Comparison of ENCODE assay signal across 15 cellular contexts in genomic region chr16:10907757-10908045, GRCh38. TPM values are rescaled to one million over a fixed set of nuclear protein-coding genes. Genes with fewer than 3 reads are reported as not detected.
DNase-seq lines count a peak whose midpoint lies in the region; ATAC-seq lines count a peak whose summit lies in the region.
"Had no signal": no experiment of that assay in that cellular context is flagged by ENCODE, and none has a peak within 500 bp of the region (broad histone marks: within the 10 kb centered on the region; RNA-seq: fewer than 3 reads in every experiment).

No MANE protein-coding gene starts in this region.

- no peak overlapping the region for H4K12ac ChIP-seq in trophoblast cell (ENCODE audit: low read depth, low read length)

- H3K14ac ChIP-seq in trophoblast cell (ENCODE audit: low read length): no peak overlapping the region

- no peak overlapping the region for H3K23ac ChIP-seq in trophoblast cell (ENCODE audit: low read length)

- H3K4me3 ChIP-seq in right cardiac atrium (ENCODE audit: low read length): no peak overlapping the region
- peak overlapping the region; percentile 25 for H3K4me3 ChIP-seq in trophoblast cell (ENCODE audit: low read depth, low read length)
- H3K4me3 ChIP-seq: GM23338 had no signal

- no peak overlapping the region for H2AFZ ChIP-seq in trophoblast cell (ENCODE audit: insufficient read depth, low read length, poor library complexity)
- H2AFZ ChIP-seq: GM23338 had no signal

- peak; percentile 7 for ATAC-seq in Right ventricle myocardium superior (ENCODE audit: poor library complexity)
- ATAC-seq in right cardiac atrium: no peak
- ATAC-seq in HG03432 (IDR thresholded peaks at IDR 0.05; ENCODE audit: unreplicated experiment): no peak

- H3K9me3 ChIP-seq in right cardiac atrium (ENCODE audit: control insufficient read depth, low read length) (no peaks in the 10 kb centered on the region), trophoblast cell (ENCODE audit: insufficient read depth, low read depth, low read length) (peaks cover 3% of the 10 kb centered on the region)

- no peaks in the 10 kb centered on the region for H3K36me3 ChIP-seq in trophoblast cell (ENCODE audit: control insufficient read depth in 1 of 2, insufficient read depth in 2 of 2, low read length in 2 of 2)

- WGBS in right cardiac atrium: 91% methylated on average over 21 of the region's 21 CpGs
- no CpG with 5 or more reads among the region's 21 CpGs for WGBS in trophoblast cell (ENCODE audit: extremely low coverage, insufficient coverage, insufficient read length)

- intact Hi-C loops in Right ventricle myocardium superior (cut with DNase I): no loop called here
- intact Hi-C loops in right cardiac atrium (cut with DNase I): no loop called here

- H3K27me3 ChIP-seq in right cardiac atrium (ENCODE audit: control insufficient read depth, insufficient read depth): no peaks in the 10 kb centered on the region
- no peaks in the 10 kb centered on the region for H3K27me3 ChIP-seq in trophoblast cell (ENCODE audit: insufficient read depth, low read length)

- no peak overlapping the region for H3K4ac ChIP-seq in trophoblast cell (ENCODE audit: low read depth, low read length)

- DNase-seq in Right ventricle myocardium superior: no peak
- DNase-seq in right cardiac atrium: no peak
- DNase-seq in SHP77 treated with DMSO at 0.1 percent for 48 hours (lab: John Stamatoyannopoulos, UW): peak; percentile 35
- no peak for DNase-seq in trophoblast cell
- no peak for DNase-seq in activated CD4-positive, alpha-beta T cell treated with anti-CD3 and anti-CD28 coated beads for 4 hours
- no peak for DNase-seq in SK-N-DZ (ENCODE audit: low spot score)
- DNase-seq: ACHN; Calu3; CD4-positive, alpha-beta T cell; DMS153; H9 had no signal

- H3K4me1 ChIP-seq in right cardiac atrium (ENCODE audit: control insufficient read depth, insufficient read depth, low read length) (no peaks in the 10 kb centered on the region), trophoblast cell (ENCODE audit: control insufficient read depth in 1 of 2, insufficient read depth in 2 of 2, low read length in 2 of 2) (no peaks in the 10 kb centered on the region)

- H3K27ac ChIP-seq in right cardiac atrium (ENCODE audit: low read length) (no peak overlapping the region), trophoblast cell (ENCODE audit: low read depth, low read length) (no peak overlapping the region)

- H3K79me2 ChIP-seq in trophoblast cell (ENCODE audit: control insufficient read depth, insufficient read depth, low read length, poor library complexity): no peaks in the 10 kb centered on the region

- no peak overlapping the region for H3K18ac ChIP-seq in trophoblast cell (ENCODE audit: low read length)

- no peaks in the 10 kb centered on the region for H3K79me1 ChIP-seq in trophoblast cell (ENCODE audit: low read length)

- H2AK5ac ChIP-seq in trophoblast cell (ENCODE audit: low read length): no peak overlapping the region

- no peak overlapping the region for H2BK12ac ChIP-seq in trophoblast cell (ENCODE audit: low read length)

- no peak overlapping the region for H3K4me2 ChIP-seq in trophoblast cell (ENCODE audit: low read length)
- H3K4me2 ChIP-seq: GM23338 had no signal

- no peak overlapping the region for H2BK120ac ChIP-seq in trophoblast cell (ENCODE audit: insufficient read depth, low read length, poor library complexity)

- H2BK5ac ChIP-seq in trophoblast cell (ENCODE audit: low read depth, low read length, poor library complexity): no peak overlapping the region

- no peak overlapping the region for H4K8ac ChIP-seq in trophoblast cell (ENCODE audit: low read depth, low read length)

- no peak overlapping the region for H4K91ac ChIP-seq in trophoblast cell (ENCODE audit: low read depth, low read length)

- no peak overlapping the region for H3K9ac ChIP-seq in trophoblast cell (ENCODE audit: low read length)

RNA-seq across cellular contexts. Expression of gene CIITA, which starts 30.7 kb away (rescaled TPM):
- 7.9 TPM for total RNA-seq in Right ventricle myocardium superior
- total RNA-seq in right cardiac atrium: 1 to 10 TPM; 5.3 to 9.1 (median 7.5) TPM
- 7.3 TPM for polyA plus RNA-seq in right cardiac atrium
- polyA plus RNA-seq in trophoblast cell (2013): 0.14 and 0.15 TPM in 2 replicates
- polyA plus RNA-seq in SK-N-DZ (2014; cell fraction: cytosol; rRNA removed): 0.46 TPM in 1 of 2 replicates, not detected in the other
- polyA plus RNA-seq in SK-N-DZ (2014; cell fraction: nucleus; rRNA removed): 0.24 and 0.27 TPM in 2 replicates
- total RNA-seq: Daoy, H9, HT-29 had no signal

RNA-seq across cellular contexts. Expression of gene DEXI, which starts 34.6 kb away (rescaled TPM):
- total RNA-seq in Right ventricle myocardium superior: 112 TPM
- total RNA-seq in right cardiac atrium: 100 to 1,000 TPM in 2 of 4 donors, 10 to 100 TPM in 2; 82.2 to 126 (median 101) TPM
- 127 TPM for polyA plus RNA-seq in right cardiac atrium
- polyA plus RNA-seq in trophoblast cell (2013): 20.5 and 21.3 TPM in 2 replicates
- polyA plus RNA-seq in SK-N-DZ (2014; cell fraction: cytosol; rRNA removed): 44.3 and 52.6 TPM in 2 replicates
- polyA plus RNA-seq in SK-N-DZ (2014; cell fraction: nucleus; rRNA removed): 34.4 and 41.2 TPM in 2 replicates

RNA-seq across cellular contexts. Expression of gene CLEC16A, which starts 36.7 kb away (rescaled TPM):
- 20.9 TPM for total RNA-seq in Right ventricle myocardium superior
- 10 to 100 TPM; 24.0 to 31.5 (median 30.4) TPM for total RNA-seq in right cardiac atrium
- polyA plus RNA-seq in right cardiac atrium: 14.9 TPM
- polyA plus RNA-seq in trophoblast cell (2013): 12.0 and 12.1 TPM in 2 replicates
- 7.4 and 10.1 TPM in 2 replicates for polyA plus RNA-seq in SK-N-DZ (2014; cell fraction: cytosol; rRNA removed)
- 7.2 and 9.7 TPM in 2 replicates for polyA plus RNA-seq in SK-N-DZ (2014; cell fraction: nucleus; rRNA removed)
